28 cellular contexts compared by ENCODE assay signal in genomic region chr3:59791774-59792308, GRCh38.
"Had no signal": no experiment of that assay in that cellular context is flagged by ENCODE, and none has a peak within 500 bp of the region (broad histone marks: within the 10 kb centered on the region; RNA-seq: fewer than 3 reads in every experiment).

No MANE protein-coding gene starts in this region.

- DNase-seq: activated CD4-positive, alpha-beta T cell treated with anti-CD3 and anti-CD28 coated beads, Interleukin-2, amount 50 U/mL, for 1 hour; activated CD8-positive, alpha-beta T cell treated with anti-CD3 and anti-CD28 coated beads for 36 hours; activated effector memory CD4-positive, alpha-beta T cell treated with Interleukin-2 at 50 U/mL for 16 hours; activated T-cell treated with anti-CD3 and anti-CD28 coated beads, Interleukin-2, amount 50 U/mL, for 1 hour; amygdala; IMR-90; NCI-H1105; NCI-H1417 treated with DMSO at 0.1 percent for 48 hours; NCI-H1694; NCI-H1930; NCI-H2081 treated with DMSO at 0.1 percent for 48 hours; NCI-H345; NCI-H526; NCI-H748 treated with DMSO at 0.1 percent for 48 hours; NK-92 treated with Interleukin-12 subunit alpha and Interleukin-12 subunit beta, amount 100 ng/mL, for 24 hours; PC-3; Peyer's patch; RPMI8226; SHP77 treated with DMSO at 0.1 percent for 48 hours; SK-N-SH had no signal

- ATAC-seq: activated CD8-positive, alpha-beta T cell treated with anti-CD3 and anti-CD28 coated beads for 36 hours; K562; PC-3 had no signal

- H3K27me3 Mint-ChIP-seq: activated CD8-positive, alpha-beta T cell treated with anti-CD3 and anti-CD28 coated beads for 36 hours; activated naive CD8-positive, alpha-beta T cell had no signal

- H3K4me3 ChIP-seq: ascending aorta, K562, Peyer's patch, SJSA1 had no signal

- FAIRE-seq: K562, TTC549 had no signal

- H3K27me3 ChIP-seq: ascending aorta, Peyer's patch, SJSA1 had no signal

- H3K27ac Mint-ChIP-seq: activated CD8-positive, alpha-beta T cell treated with anti-CD3 and anti-CD28 coated beads for 36 hours; activated naive CD8-positive, alpha-beta T cell; activated T-helper 1 cell treated with anti-CD3 and anti-CD28 coated beads, Interleukin-12 subunit alpha, Interleukin-12 subunit beta, Interleukin-2, Interleukin-4 antibody, amounts not matched to agents 30 ng/mL and 10 ng/mL and 1 ng/mL, durations not matched to agents 14 hours and 24 hours and 36 hours; T-helper 1 cell treated with Interleukin-12 subunit alpha and Interleukin-12 subunit beta and Interleukin-4 antibody, amounts not matched to agents 30 μg/mL and 1 μg/mL, for 36 hours; T-helper 2 cell treated with Interferon-gamma antibody and Interleukin-4, amounts not matched to agents 5 μg/mL and 100 μg/mL, for 36 hours had no signal

- H3K36me3 ChIP-seq: ascending aorta, Peyer's patch, SJSA1 had no signal

- H3K4me3 Mint-ChIP-seq: activated CD8-positive, alpha-beta T cell treated with anti-CD3 and anti-CD28 coated beads for 36 hours; activated naive CD8-positive, alpha-beta T cell; activated T-helper 1 cell treated with anti-CD3 and anti-CD28 coated beads, Interleukin-12 subunit alpha, Interleukin-12 subunit beta, Interleukin-2, Interleukin-4 antibody, amounts not matched to agents 30 ng/mL and 10 ng/mL and 1 ng/mL, durations not matched to agents 14 hours and 24 hours and 36 hours; T-helper 1 cell treated with Interleukin-12 subunit alpha and Interleukin-12 subunit beta and Interleukin-4 antibody, amounts not matched to agents 30 μg/mL and 1 μg/mL, for 36 hours; T-helper 2 cell treated with Interferon-gamma antibody and Interleukin-4, amounts not matched to agents 5 μg/mL and 100 μg/mL, for 36 hours had no signal

- H3K9me3 Mint-ChIP-seq: activated CD8-positive, alpha-beta T cell treated with anti-CD3 and anti-CD28 coated beads for 36 hours; activated T-helper 1 cell treated with anti-CD3 and anti-CD28 coated beads, Interleukin-12 subunit alpha, Interleukin-12 subunit beta, Interleukin-2, Interleukin-4 antibody, amounts not matched to agents 30 ng/mL and 10 ng/mL and 1 ng/mL, durations not matched to agents 14 hours and 24 hours and 36 hours; T-helper 1 cell treated with Interleukin-12 subunit alpha and Interleukin-12 subunit beta and Interleukin-4 antibody, amounts not matched to agents 30 μg/mL and 1 μg/mL, for 36 hours; T-helper 2 cell treated with Interferon-gamma antibody and Interleukin-4, amounts not matched to agents 5 μg/mL and 100 μg/mL, for 36 hours had no signal
